Comparison of ENCODE assay signal across 1 cellular context in genomic region chr15:45102226-45102625, GRCh38.
TF ChIP-seq lines count a peak whose summit lies in the region.

No MANE protein-coding gene starts in this region.

TF ChIP-seq in H1, 55 proteins besides CTCF, POLR2A, EP300 and RAD21:
- no peak for TF ChIP-seq SAP30 (IDR thresholded peaks at IDR 0.05; ENCODE audit: insufficient read depth, insufficient replicate concordance, low read length)
